In genomic region chr2:96703021-96703751, GRCh38 we compare ENCODE assay signal across 30 cellular contexts.
"Had no signal": no experiment of that assay in that cellular context is flagged by ENCODE, and none has a peak within 500 bp of the region (broad histone marks: within the 10 kb centered on the region; RNA-seq: fewer than 3 reads in every experiment).

No MANE protein-coding gene starts in this region.

- H3K4me3 Mint-ChIP-seq: activated CD4-positive, alpha-beta T cell treated with anti-CD3 and anti-CD28 coated beads, Interleukin-2, amount 10 ng/mL, durations not matched to agents 24 days and 14 days; activated naive CD4-positive, alpha-beta T cell treated with anti-CD3 and anti-CD28 coated beads, Interleukin-2, amount 10 ng/mL, durations not matched to agents 7 days and 5 days; activated naive CD8-positive, alpha-beta T cell; activated T-cell treated with anti-CD3 and anti-CD28 coated beads, Interleukin-2, amount 50 U/mL, for 72 hours; activated T-helper 17 cell treated with anti-CD3 and anti-CD28 coated beads, Interleukin-2, amount 50 U/mL, for 72 hours; central memory CD8-positive, alpha-beta T cell had no signal

- FAIRE-seq: RCC 7860 had no signal

- H3K4me2 ChIP-seq: PC-9 had no signal

- H3K27ac Mint-ChIP-seq: activated CD4-positive, alpha-beta T cell treated with anti-CD3 and anti-CD28 coated beads, Interleukin-2, amount 10 ng/mL, durations not matched to agents 24 days and 14 days; activated naive CD4-positive, alpha-beta T cell treated with anti-CD3 and anti-CD28 coated beads, Interleukin-2, amount 10 ng/mL, durations not matched to agents 7 days and 5 days; activated naive CD8-positive, alpha-beta T cell; activated T-cell treated with anti-CD3 and anti-CD28 coated beads, Interleukin-2, amount 50 U/mL, for 72 hours; activated T-helper 17 cell treated with anti-CD3 and anti-CD28 coated beads, Interleukin-2, amount 50 U/mL, for 72 hours had no signal

- H3K4me3 ChIP-seq: ascending aorta, cardiac muscle cell, PC-9 had no signal

- H3K27me3 Mint-ChIP-seq: activated CD4-positive, alpha-beta T cell treated with anti-CD3 and anti-CD28 coated beads, Interleukin-2, amount 10 ng/mL, durations not matched to agents 24 days and 14 days; activated naive CD4-positive, alpha-beta T cell treated with anti-CD3 and anti-CD28 coated beads, Interleukin-2, amount 10 ng/mL, durations not matched to agents 7 days and 5 days; activated naive CD8-positive, alpha-beta T cell; activated T-helper 17 cell treated with anti-CD3 and anti-CD28 coated beads, Interleukin-2, amount 50 U/mL, for 72 hours; central memory CD8-positive, alpha-beta T cell had no signal

- H3K9me3 Mint-ChIP-seq: activated CD4-positive, alpha-beta T cell treated with anti-CD3 and anti-CD28 coated beads, Interleukin-2, amount 10 ng/mL, durations not matched to agents 24 days and 14 days; activated naive CD4-positive, alpha-beta T cell treated with anti-CD3 and anti-CD28 coated beads, Interleukin-2, amount 10 ng/mL, durations not matched to agents 7 days and 5 days; activated T-cell treated with anti-CD3 and anti-CD28 coated beads, Interleukin-2, amount 50 U/mL, for 72 hours; activated T-helper 17 cell treated with anti-CD3 and anti-CD28 coated beads, Interleukin-2, amount 50 U/mL, for 72 hours; central memory CD8-positive, alpha-beta T cell had no signal

- ATAC-seq: activated T-cell treated with anti-CD3 and anti-CD28 coated beads, Interleukin-2, amount 50 U/mL, for 72 hours; activated T-helper 17 cell treated with anti-CD3 and anti-CD28 coated beads, Interleukin-2, amount 50 U/mL, for 72 hours had no signal

- H3K27me3 ChIP-seq: ascending aorta, cardiac muscle cell had no signal

- H3K4me1 ChIP-seq: ascending aorta had no signal

- H3K4me1 Mint-ChIP-seq: activated CD4-positive, alpha-beta T cell treated with anti-CD3 and anti-CD28 coated beads, Interleukin-2, amount 10 ng/mL, durations not matched to agents 24 days and 14 days; activated naive CD4-positive, alpha-beta T cell treated with anti-CD3 and anti-CD28 coated beads, Interleukin-2, amount 10 ng/mL, durations not matched to agents 7 days and 5 days; activated T-helper 17 cell treated with anti-CD3 and anti-CD28 coated beads, Interleukin-2, amount 50 U/mL, for 72 hours had no signal

- H3K9me3 ChIP-seq: ascending aorta had no signal

- H2AFZ ChIP-seq: PC-9 had no signal

- H3K27ac ChIP-seq: ascending aorta, cardiac muscle cell, PC-9, WERI-Rb-1 had no signal

- DNase-seq: activated CD4-positive, alpha-beta T cell treated with anti-CD3 and anti-CD28 coated beads, Interleukin-2, amount 10 ng/mL, durations not matched to agents 24 days and 14 days; activated CD4-positive, alpha-beta T cell treated with anti-CD3 and anti-CD28 coated beads, Interleukin-2, amount 50 U/mL, for 4 hours; activated CD4-positive, CD25-positive, alpha-beta regulatory T cell; activated CD8-positive, alpha-beta memory T cell treated with anti-CD3 and anti-CD28 coated beads, Interleukin-2, amount 50 U/mL, for 4 hours; activated gamma-delta T cell treated with Interleukin-2 at 50 U/mL for 16 hours; activated naive CD4-positive, alpha-beta T cell treated with anti-CD3 and anti-CD28 coated beads, Interleukin-2, amount 10 ng/mL, durations not matched to agents 7 days and 5 days; activated T-cell treated with anti-CD3 and anti-CD28 coated beads for 4 hours; activated T-cell treated with anti-CD3 and anti-CD28 coated beads, Interleukin-2, amount 50 U/mL, for 72 hours; amygdala; NCI-H1092 treated with DMSO at 0.1 percent for 48 hours; NCI-H1417; NCI-H146; NCI-H187; NCI-H2029 treated with DMSO at 0.1 percent for 48 hours; NCI-H2107; NCI-H2171; NCI-H510A; NCI-H526; NCI-H748 treated with DMSO at 0.1 percent for 48 hours; NK-92 treated with Interleukin-12 subunit alpha and Interleukin-12 subunit beta, amount 100 ng/mL, for 24 hours; PC-9; Right ventricle myocardium superior; T1000; WERI-Rb-1 had no signal
